Comparison of ENCODE assay signal across 1 cellular context in the genomic region with DNA sequence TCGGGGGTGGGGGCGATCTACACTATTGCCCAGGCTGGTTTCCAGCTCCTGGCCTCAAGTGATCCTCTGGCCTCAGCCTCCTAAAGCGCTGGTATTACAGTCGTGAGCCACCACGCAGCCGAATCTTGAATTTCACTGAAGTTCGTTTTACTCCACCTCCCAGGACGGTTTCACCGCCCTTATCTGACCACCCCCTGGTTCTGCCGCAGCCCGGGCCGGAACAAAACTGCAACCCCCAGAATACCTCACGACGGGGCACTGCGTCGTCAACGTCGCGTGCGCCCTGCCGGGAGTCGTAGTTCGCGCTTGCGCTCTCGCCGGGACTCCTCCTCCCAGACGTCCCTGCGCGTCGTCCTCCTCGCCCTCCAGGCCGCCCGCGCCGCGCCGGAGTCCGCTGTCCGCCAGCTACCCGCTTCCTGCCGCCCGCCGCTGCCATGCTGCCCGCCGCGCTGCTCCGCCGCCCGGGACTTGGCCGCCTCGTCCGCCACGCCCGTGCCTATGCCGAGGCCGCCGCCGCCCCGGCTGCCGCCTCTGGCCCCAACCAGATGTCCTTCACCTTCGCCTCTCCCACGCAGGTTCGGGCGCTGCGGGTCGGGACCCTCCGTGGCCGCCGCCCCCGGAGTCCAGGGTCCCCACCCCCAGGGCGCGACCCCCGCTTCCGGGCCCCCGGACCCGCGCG.
TF ChIP-seq lines count a peak whose summit lies in the region.

Gene ATP5F1D, plus strand, starts transcription at position 335 of the 679 bp plus-strand sequence. Its CDS starts 100 bp downstream, at position 435.

TF ChIP-seq in SK-N-SH treated with all-trans-retinoic acid at 6 μM for 48 hours, 23 proteins besides CTCF, POLR2A, EP300 and RAD21 (continued from another document):
- peak; percentile 83; the same call in 1 of the 2 replicates for TF ChIP-seq ZFP3 (CRISPR knock-in tag; IDR thresholded peaks at IDR 0.05)
